In genomic region chr6:37137881-37138568, GRCh38 we compare ENCODE assay signal across 9 cellular contexts. TPM values are rescaled to one million over a fixed set of nuclear protein-coding genes. Genes with fewer than 3 reads are reported as not detected.
DNase-seq lines count a peak whose midpoint lies in the region; ATAC-seq, FAIRE-seq and TF ChIP-seq lines count a peak whose summit lies in the region.
"Had no signal": no experiment of that assay in that cellular context is flagged by ENCODE, and none has a peak within 500 bp of the region (broad histone marks: within the 10 kb centered on the region; RNA-seq: fewer than 3 reads in every experiment).

No MANE protein-coding gene starts in this region.

- CTCF ChIA-PET in endothelial cell of umbilical vein (lab: Charles Lee), result interaction anchor here (0.9 to 2.4 kb wide), 4 partner anchors 10 to 33 kb away, joined by 3 to 10 read pairs (median 8); partner anchors contain the start of gene PIM1

- dilution Hi-C loops in endothelial cell of umbilical vein (cut with MboI; ENCODE audit: extremely low pct_ligation_motif_present, low sequenced_read_pairs), result no loop called here

- TSS peak; percentile 76 for BruUV-seq in endothelial cell of umbilical vein (replicated peaks; lab: Mats Ljungman, UMichigan)

- H3K4me3 ChIP-seq in SJCRH30 (peak overlapping the region; percentile 27), endothelial cell of umbilical vein (replicated peaks in 1 of 3; ENCODE audit: insufficient read depth in 1 of 3, low read depth in 1 of 3, low read length in 3 of 3) (no peak overlapping the region)

- no peaks in the 10 kb centered on the region for H3K27me3 Mint-ChIP-seq in osteocyte (ENCODE audit: unreplicated experiment)

- no peaks in the 10 kb centered on the region for H3K36me3 Mint-ChIP-seq in osteocyte (ENCODE audit: unreplicated experiment)

- H3K4me3 Mint-ChIP-seq in osteocyte (ENCODE audit: unreplicated experiment), result peak overlapping the region; percentile 60

- no peak for DNase-seq in SJCRH30
- DNase-seq in endothelial cell of umbilical vein (ENCODE audit: low read depth, low spot score), result no peak
- no peak for DNase-seq in osteocyte (ENCODE audit: extremely low spot score, unreplicated experiment)
- DNase-seq in ureter (ENCODE audit: low spot score), result no peak
- DNase-seq in OCI-M2 (lab: John Stamatoyannopoulos, UW; ENCODE audit: unreplicated experiment), result no peak
- no peak for DNase-seq in Ammon's horn (ENCODE audit: low spot score)

- H3K4me2 ChIP-seq in endothelial cell of umbilical vein (ENCODE audit: insufficient read depth, low read length), result peak overlapping the region; percentile 77

- H3K79me2 ChIP-seq in endothelial cell of umbilical vein (ENCODE audit: control insufficient read depth, insufficient read depth, low read length), result no peaks in the 10 kb centered on the region

- H4K20me1 ChIP-seq in endothelial cell of umbilical vein (replicated peaks; ENCODE audit: control insufficient read depth, extremely low read depth, insufficient read depth, low read length), result no peaks in the 10 kb centered on the region

- peaks cover 37% of the 10 kb centered on the region for H3K4me1 ChIP-seq in ES-I3 (ENCODE audit: insufficient read depth, low read length)
- peaks cover 52% of the 10 kb centered on the region for H3K4me1 ChIP-seq in SJCRH30
- H3K4me1 ChIP-seq in endothelial cell of umbilical vein (ENCODE audit: control insufficient read depth, extremely low read depth, insufficient read depth, low read length), result peaks cover 44% of the 10 kb centered on the region

- no peak for ATAC-seq in HG03521 (IDR thresholded peaks at IDR 0.05; ENCODE audit: unreplicated experiment)

- H3K4me1 Mint-ChIP-seq in osteocyte (ENCODE audit: unreplicated experiment), result peaks cover 62% of the 10 kb centered on the region

- no peak for TF ChIP-seq POLR2A in endothelial cell of umbilical vein (IDR thresholded peaks at IDR 0.05; ENCODE audit: low read depth, low read length)

- H3K9me3 ChIP-seq in ES-I3 (ENCODE audit: control insufficient read depth, insufficient read depth, low read length) (no peaks in the 10 kb centered on the region), SJCRH30 (replicated peaks) (no peaks in the 10 kb centered on the region), endothelial cell of umbilical vein (replicated peaks; ENCODE audit: control insufficient read depth, insufficient read depth, low read length) (no peaks in the 10 kb centered on the region)

- no peak for FAIRE-seq in endothelial cell of umbilical vein (lab: Jason Lieb, UNC)
- FAIRE-seq: colon had no signal

- H3K9me3 Mint-ChIP-seq in osteocyte (ENCODE audit: unreplicated experiment), result no peaks in the 10 kb centered on the region

- no peaks in the 10 kb centered on the region for H3K9me1 ChIP-seq in endothelial cell of umbilical vein (replicated peaks; ENCODE audit: control insufficient read depth, extremely low read depth, insufficient read depth, low read length)

- H3K36me3 ChIP-seq in ES-I3 (ENCODE audit: insufficient read depth, low read length) (no peaks in the 10 kb centered on the region; the same call in 1 of the 2 replicates), SJCRH30 (no peaks in the 10 kb centered on the region), endothelial cell of umbilical vein (ENCODE audit: control insufficient read depth in 2 of 2, extremely low read depth in 1 of 2, insufficient read depth in 2 of 2, low read length in 2 of 2) (no peaks in the 10 kb centered on the region)

- peak overlapping the region; percentile 100 for H3K27ac Mint-ChIP-seq in osteocyte (ENCODE audit: unreplicated experiment)

- intact Hi-C loops in endothelial cell of umbilical vein (cut with micrococcal nuclease), result loop anchor here (1.0 to 2.0 kb wide), 3 partner anchors 31 to 79 kb away; no protein-coding TSS in a partner anchor

- H3K27ac ChIP-seq in SJCRH30 (peak overlapping the region; percentile 97), endothelial cell of umbilical vein (ENCODE audit: insufficient read depth, low read depth, low read length) (peak overlapping the region; percentile 99)

- POLR2A ChIA-PET in endothelial cell of umbilical vein (lab: Charles Lee), result no interaction called here

- TF ChIP-seq CTCF in endothelial cell of umbilical vein (IDR thresholded peaks at IDR 0.05; ENCODE audit: extremely low read depth in 1 of 2, insufficient read depth in 1 of 2, low read depth in 1 of 2, low read length in 2 of 2), result no peak
- no peak for TF ChIP-seq CTCF in osteocyte (IDR thresholded peaks at IDR 0.05)

- peak overlapping the region; percentile 61 for H2AFZ ChIP-seq in endothelial cell of umbilical vein (ENCODE audit: low read depth, low read length)

- no peaks in the 10 kb centered on the region for H3K27me3 ChIP-seq in SJCRH30
- H3K27me3 ChIP-seq in endothelial cell of umbilical vein (ENCODE audit: control insufficient read depth in 2 of 2, insufficient read depth in 2 of 2, low read length in 2 of 2), result no peaks in the 10 kb centered on the region

- H3K9ac ChIP-seq in ES-I3 (ENCODE audit: low read depth, low read length), result peak overlapping the region; percentile 87
- peak overlapping the region; percentile 73 for H3K9ac ChIP-seq in endothelial cell of umbilical vein (replicated peaks; ENCODE audit: extremely low read depth, insufficient read depth, low read length)

TF ChIP-seq in endothelial cell of umbilical vein, 7 proteins besides CTCF, POLR2A, EP300 and RAD21:
- TF ChIP-seq MAX (IDR thresholded peaks at IDR 0.05; ENCODE audit: insufficient read depth, insufficient read length) (no peak), FOS (IDR thresholded peaks at IDR 0.05; ENCODE audit: borderline replicate concordance, insufficient read depth, low read length) (peak; percentile 25), JUN (IDR thresholded peaks at IDR 0.05; ENCODE audit: borderline replicate concordance, insufficient read depth, insufficient read length, low read depth) (peak; percentile 34)

RNA-seq across cellular contexts. Expression of gene PIM1, which starts 31.9 kb away (rescaled TPM):
- total RNA-seq in SJCRH30 (2014; rRNA removed; shearing (Covaris generic)), result 15.2 and 16.4 TPM in 2 replicates
- total RNA-seq in endothelial cell of umbilical vein (10.5 and 11.3 TPM in 2 replicates), osteocyte (8.9 and 12.8 TPM in 2 replicates), ureter (35.0 TPM)
- polyA plus RNA-seq in endothelial cell of umbilical vein, result 6.8 and 9.2 TPM in 2 replicates
- polyA plus RNA-seq in endothelial cell of umbilical vein (2011; cell fraction: cytosol; rRNA removed), result 11.7 and 12.2 TPM in 2 replicates
- 36.2 and 36.8 TPM in 2 replicates for polyA plus RNA-seq in endothelial cell of umbilical vein (2011; cell fraction: nucleus; rRNA removed)
- polyA plus RNA-seq in endothelial cell of umbilical vein (2012), result 6.0 and 8.1 TPM in 2 replicates
- polyA minus RNA-seq in endothelial cell of umbilical vein, result 11.5 and 17.4 TPM in 2 replicates
- 16.5 TPM for polyA minus RNA-seq in endothelial cell of umbilical vein (2011; cell fraction: cytosol; rRNA and poly(A)+ RNA removed)
- polyA minus RNA-seq in endothelial cell of umbilical vein (2011; cell fraction: nucleus; rRNA and poly(A)+ RNA removed), result 11.0 and 12.8 TPM in 2 replicates
